Comparison of ENCODE assay signal across 10 cellular contexts in the genomic region with DNA sequence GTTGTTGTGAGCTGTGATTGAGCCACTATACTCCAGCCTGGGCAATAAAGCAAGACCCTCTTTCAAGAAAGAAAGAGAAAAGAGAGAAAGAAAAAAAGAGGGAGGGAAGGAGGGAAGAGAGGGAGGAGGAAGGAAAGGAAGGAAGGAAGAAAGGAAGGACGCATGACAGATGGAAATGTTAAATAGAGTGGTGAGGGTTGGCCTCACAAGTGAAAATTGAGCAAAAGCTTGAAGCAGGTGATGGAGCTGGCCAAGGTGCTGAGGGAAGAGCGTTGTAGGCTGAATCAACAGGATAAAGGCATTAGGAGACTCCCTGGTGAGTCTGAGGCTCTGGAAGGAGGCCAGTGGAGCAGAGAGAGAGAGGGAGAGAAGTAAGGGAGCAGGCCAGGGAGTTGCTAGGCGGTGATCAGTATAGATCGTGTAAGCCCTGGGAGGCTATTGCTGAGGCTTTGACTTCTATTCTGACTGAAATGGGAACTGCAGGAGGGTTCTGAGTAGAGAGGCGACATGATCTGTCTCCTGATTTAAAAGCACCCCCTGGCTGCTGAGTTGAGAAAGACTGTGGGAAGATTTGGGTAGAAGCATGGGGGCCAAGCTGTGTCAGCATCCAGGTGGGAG. TPM values are rescaled to one million over a fixed set of nuclear protein-coding genes. Genes with fewer than 3 reads are reported as not detected.
DNase-seq lines count a peak whose midpoint lies in the region; ATAC-seq and TF ChIP-seq lines count a peak whose summit lies in the region.
"Had no signal": no experiment of that assay in that cellular context is flagged by ENCODE, and none has a peak within 500 bp of the region (broad histone marks: within the 10 kb centered on the region; RNA-seq: fewer than 3 reads in every experiment).

No MANE protein-coding gene starts in this region.

- no peaks in the 10 kb centered on the region for H3K9me3 Mint-ChIP-seq in activated naive CD4-positive, alpha-beta T cell treated with anti-CD3 and anti-CD28 coated beads, Interleukin-2, amount 50 U/mL, for 72 hours
- H3K9me3 Mint-ChIP-seq in activated naive CD4-positive, alpha-beta T cell treated with anti-CD3 and anti-CD28 coated beads, Interleukin-2, amount 10 ng/mL, durations not matched to agents 7 days and 5 days, result no peaks in the 10 kb centered on the region
- no peaks in the 10 kb centered on the region for H3K9me3 Mint-ChIP-seq in endothelial cell (ENCODE audit: unreplicated experiment)

- H3K27me3 Mint-ChIP-seq in activated naive CD4-positive, alpha-beta T cell treated with anti-CD3 and anti-CD28 coated beads, Interleukin-2, amount 10 ng/mL, durations not matched to agents 7 days and 5 days, result no peaks in the 10 kb centered on the region
- no peaks in the 10 kb centered on the region for H3K27me3 Mint-ChIP-seq in endothelial cell (ENCODE audit: unreplicated experiment)

- H3K27ac Mint-ChIP-seq in activated naive CD4-positive, alpha-beta T cell treated with anti-CD3 and anti-CD28 coated beads, Interleukin-2, amount 50 U/mL, for 72 hours, result peak overlapping the region; percentile 13 to 31
- no peak overlapping the region for H3K27ac Mint-ChIP-seq in activated naive CD4-positive, alpha-beta T cell treated with anti-CD3 and anti-CD28 coated beads, Interleukin-2, amount 10 ng/mL, durations not matched to agents 7 days and 5 days
- peak overlapping the region; percentile 1 for H3K27ac Mint-ChIP-seq in endothelial cell (ENCODE audit: unreplicated experiment)

- H3K4me3 Mint-ChIP-seq in activated naive CD4-positive, alpha-beta T cell treated with anti-CD3 and anti-CD28 coated beads, Interleukin-2, amount 10 ng/mL, durations not matched to agents 7 days and 5 days, result no peak overlapping the region
- H3K4me3 Mint-ChIP-seq in endothelial cell (ENCODE audit: unreplicated experiment), result no peak overlapping the region

- DNase-seq in activated naive CD4-positive, alpha-beta T cell treated with anti-CD3 and anti-CD28 coated beads, Interleukin-2, amount 50 U/mL, for 72 hours (ENCODE audit: low spot score in 2 of 2), result no peak
- DNase-seq in activated naive CD4-positive, alpha-beta T cell treated with anti-CD3 and anti-CD28 coated beads, Interleukin-2, amount 10 ng/mL, durations not matched to agents 7 days and 5 days, result no peak
- peak; percentile 78 for DNase-seq in NCI-H226
- DNase-seq in endothelial cell (ENCODE audit: low spot score), result peak; percentile 18
- peak; percentile 17 for DNase-seq in renal cortical epithelial cell (ENCODE audit: low read depth)
- DNase-seq: NCI-H1436, tibial artery had no signal

- TF ChIP-seq CTCF in endothelial cell (IDR thresholded peaks at IDR 0.05; ENCODE audit: unreplicated experiment), result no peak

- ATAC-seq in activated naive CD4-positive, alpha-beta T cell treated with anti-CD3 and anti-CD28 coated beads, Interleukin-2, amount 50 U/mL, for 72 hours, result peak; percentile 39 to 64
- ATAC-seq in GM21526 (IDR thresholded peaks at IDR 0.05; ENCODE audit: low FRiP score, unreplicated experiment) (no peak), GM19324 (IDR thresholded peaks at IDR 0.05; ENCODE audit: low FRiP score, unreplicated experiment) (no peak), GM18502 (IDR thresholded peaks at IDR 0.05; ENCODE audit: poor library complexity, unreplicated experiment) (no peak)

- H3K36me3 Mint-ChIP-seq in activated naive CD4-positive, alpha-beta T cell treated with anti-CD3 and anti-CD28 coated beads, Interleukin-2, amount 50 U/mL, for 72 hours, result no peaks in the 10 kb centered on the region
- H3K36me3 Mint-ChIP-seq in activated naive CD4-positive, alpha-beta T cell treated with anti-CD3 and anti-CD28 coated beads, Interleukin-2, amount 10 ng/mL, durations not matched to agents 7 days and 5 days, result peaks cover 4% of the 10 kb centered on the region
- peaks cover 5% of the 10 kb centered on the region for H3K36me3 Mint-ChIP-seq in endothelial cell (ENCODE audit: low read depth, unreplicated experiment)

- CTCF ChIA-PET in activated naive CD4-positive, alpha-beta T cell treated with anti-CD3 and anti-CD28 coated beads, Interleukin-2, amount 10 ng/mL, durations not matched to agents 7 days and 5 days (lab: Charles Lee), result interaction anchor here (0.8 to 1.1 kb wide), 2 partner anchors 9 to 155 kb away, joined by 4 read pairs; a partner anchor contains a TSS

- H3K4me1 Mint-ChIP-seq in activated naive CD4-positive, alpha-beta T cell treated with anti-CD3 and anti-CD28 coated beads, Interleukin-2, amount 10 ng/mL, durations not matched to agents 7 days and 5 days, result no peaks in the 10 kb centered on the region
- no peaks in the 10 kb centered on the region for H3K4me1 Mint-ChIP-seq in endothelial cell (ENCODE audit: unreplicated experiment)

RNA-seq across cellular contexts. Expression of a gene that starts 26.5 kb away (rescaled TPM):
- 10 to 100 TPM; 67.4 to 81.1 TPM for total RNA-seq in activated naive CD4-positive, alpha-beta T cell treated with anti-CD3 and anti-CD28 coated beads, Interleukin-2, amount 50 U/mL, for 72 hours
- total RNA-seq in endothelial cell (ENCODE audit: unreplicated experiment) (97.7 TPM), renal cortical epithelial cell (82.5 and 114 TPM in 2 replicates)

Comparison
In these comparisons a context has a peak if more than half of its experiments do, and no peak if none do; other contexts are left out.
1. ATAC-seq: peak in activated naive CD4-positive, alpha-beta T cell treated with anti-CD3 and anti-CD28 coated beads, Interleukin-2, amount 50 U/mL, for 72 hours (2 of 2); none in GM21526 (single experiment), GM19324 (single experiment) and GM18502 (single experiment).
2. DNase-seq: peak in NCI-H226 (single experiment), endothelial cell (single experiment) and renal cortical epithelial cell (single experiment); none in activated naive CD4-positive, alpha-beta T cell treated with anti-CD3 and anti-CD28 coated beads, Interleukin-2, amount 50 U/mL, for 72 hours (0 of 2) and activated naive CD4-positive, alpha-beta T cell treated with anti-CD3 and anti-CD28 coated beads, Interleukin-2, amount 10 ng/mL, durations not matched to agents 7 days and 5 days (single experiment).